Comparison of ENCODE assay signal across 16 cellular contexts in genomic region chr4:137664416-137664815, GRCh38.
DNase-seq lines count a peak whose midpoint lies in the region; ATAC-seq and TF ChIP-seq lines count a peak whose summit lies in the region.
"Had no signal": no experiment of that assay in that cellular context is flagged by ENCODE, and none has a peak within 500 bp of the region (broad histone marks: within the 10 kb centered on the region; RNA-seq: fewer than 3 reads in every experiment).

No MANE protein-coding gene starts in this region.

- H3K27ac Mint-ChIP-seq in WTC11 = peak overlapping the region; percentile 75
- H3K27ac Mint-ChIP-seq: activated CD4-positive, alpha-beta T cell treated with anti-CD3 and anti-CD28 coated beads, Interleukin-2, amount 10 ng/mL, durations not matched to agents 24 days and 14 days; activated naive CD4-positive, alpha-beta T cell treated with anti-CD3 and anti-CD28 coated beads, Interleukin-2, amount 50 U/mL, for 24 hours had no signal

- no peaks in the 10 kb centered on the region for H3K27me3 ChIP-seq in hepatocyte
- H3K27me3 ChIP-seq: tibial nerve had no signal

- no peaks in the 10 kb centered on the region for H3K79me2 ChIP-seq in hepatocyte

- POLR2A ChIA-PET in WTC11 (lab: Charles Lee) = no interaction called here

- no peaks in the 10 kb centered on the region for H3K36me3 ChIP-seq in hepatocyte (replicated peaks; ENCODE audit: insufficient read depth, low read depth)
- H3K36me3 ChIP-seq: tibial nerve had no signal

- ATAC-seq in WTC11 = no peak
- ATAC-seq: HepG2 had no signal

- H3K9me3 Mint-ChIP-seq in WTC11 = peaks cover 13% of the 10 kb centered on the region
- H3K9me3 Mint-ChIP-seq: activated CD4-positive, alpha-beta T cell treated with anti-CD3 and anti-CD28 coated beads, Interleukin-2, amount 10 ng/mL, durations not matched to agents 24 days and 14 days had no signal

- H3K27me3 Mint-ChIP-seq in WTC11 (ENCODE audit: low read depth) = no peaks in the 10 kb centered on the region
- H3K27me3 Mint-ChIP-seq: activated CD4-positive, alpha-beta T cell treated with anti-CD3 and anti-CD28 coated beads, Interleukin-2, amount 10 ng/mL, durations not matched to agents 24 days and 14 days; activated naive CD4-positive, alpha-beta T cell treated with anti-CD3 and anti-CD28 coated beads, Interleukin-2, amount 50 U/mL, for 24 hours had no signal

- H3K9me3 ChIP-seq in hepatocyte (ENCODE audit: low read depth) = no peaks in the 10 kb centered on the region

- H4K20me1 ChIP-seq in hepatocyte (ENCODE audit: insufficient read depth, poor library complexity, severe bottlenecking) = no peaks in the 10 kb centered on the region

- H2AFZ ChIP-seq in hepatocyte = no peak overlapping the region

- H3K4me1 Mint-ChIP-seq in WTC11 = peaks cover 36% of the 10 kb centered on the region
- H3K4me1 Mint-ChIP-seq: activated CD4-positive, alpha-beta T cell treated with anti-CD3 and anti-CD28 coated beads, Interleukin-2, amount 10 ng/mL, durations not matched to agents 24 days and 14 days; activated naive CD4-positive, alpha-beta T cell treated with anti-CD3 and anti-CD28 coated beads, Interleukin-2, amount 50 U/mL, for 24 hours had no signal

- H3K4me3 ChIP-seq in hepatocyte = no peak overlapping the region
- no peak overlapping the region for H3K4me3 ChIP-seq in skeletal muscle cell (ENCODE audit: low read depth, low read length)
- H3K4me3 ChIP-seq: tibial nerve had no signal

- H3K36me3 Mint-ChIP-seq in WTC11 = peaks cover 13% of the 10 kb centered on the region
- H3K36me3 Mint-ChIP-seq: activated naive CD4-positive, alpha-beta T cell treated with anti-CD3 and anti-CD28 coated beads, Interleukin-2, amount 50 U/mL, for 24 hours had no signal

- H3K27ac ChIP-seq in hepatocyte = peak overlapping the region; percentile 87

- H3K9me2 ChIP-seq in hepatocyte (replicated peaks; ENCODE audit: insufficient read depth) = no peaks in the 10 kb centered on the region

- H3K4me3 Mint-ChIP-seq in WTC11 = no peak overlapping the region
- H3K4me3 Mint-ChIP-seq: activated CD4-positive, alpha-beta T cell treated with anti-CD3 and anti-CD28 coated beads, Interleukin-2, amount 10 ng/mL, durations not matched to agents 24 days and 14 days; activated naive CD4-positive, alpha-beta T cell treated with anti-CD3 and anti-CD28 coated beads, Interleukin-2, amount 50 U/mL, for 24 hours had no signal

- no peak for TF ChIP-seq CTCF in WTC11 (IDR thresholded peaks at IDR 0.05)
- TF ChIP-seq CTCF in hepatocyte (IDR thresholded peaks at IDR 0.05; ENCODE audit: poor library complexity) = no peak

- DNase-seq in GM04504 (ENCODE audit: low read depth) (peak; percentile 62), WTC11 (ENCODE audit: low spot score) (no peak), hepatocyte (ENCODE audit: low spot score) (no peak), skeletal muscle cell (ENCODE audit: low read depth) (peak; percentile 43), DMS 273 (lab: John Stamatoyannopoulos, UW; ENCODE audit: unreplicated experiment) (no peak), retina (no peak), NCI-H1694 (lab: John Stamatoyannopoulos, UW) (no peak)
- DNase-seq in stimulated activated CD4-positive, alpha-beta T cell treated with anti-CD3 and anti-CD28 coated beads, Interleukin-2, amount 100 ng/mL, for 24 hours = no peak
- DNase-seq: activated CD4-positive, alpha-beta T cell treated with anti-CD3 and anti-CD28 coated beads, Interleukin-2, amount 10 ng/mL, durations not matched to agents 24 days and 14 days; AML-193; caudate nucleus; NCI-H82; stimulated activated CD4-positive, alpha-beta T cell treated with anti-CD3 and anti-CD28 coated beads, Interleukin-2, amount 100 ng/mL, for 48 hours had no signal

- WGBS in hepatocyte (ENCODE audit: low lambda C conversion rate, missing lambda C conversion rate) = 43% methylated on average over 2 of the region's 2 CpGs

- H3K4me1 ChIP-seq in hepatocyte (ENCODE audit: insufficient read depth) = peaks cover 20% of the 10 kb centered on the region

- peak overlapping the region; percentile 53 for H3K4me2 ChIP-seq in hepatocyte

- CTCF ChIA-PET in WTC11 (lab: Charles Lee) = no interaction called here

TF ChIP-seq in WTC11, 78 proteins besides CTCF, POLR2A, EP300 and RAD21 (continues in another document):
- no peak for TF ChIP-seq ETV6 (CRISPR knock-in tag; IDR thresholded peaks at IDR 0.05)
- TF ChIP-seq TEAD1 (CRISPR knock-in tag; IDR thresholded peaks at IDR 0.05) = no peak
- no peak for TF ChIP-seq ZNF416 (CRISPR knock-in tag; IDR thresholded peaks at IDR 0.05)
- TF ChIP-seq ZBTB21 (CRISPR knock-in tag; IDR thresholded peaks at IDR 0.05; ENCODE audit: borderline replicate concordance) = no peak
- TF ChIP-seq, protein P1, sequence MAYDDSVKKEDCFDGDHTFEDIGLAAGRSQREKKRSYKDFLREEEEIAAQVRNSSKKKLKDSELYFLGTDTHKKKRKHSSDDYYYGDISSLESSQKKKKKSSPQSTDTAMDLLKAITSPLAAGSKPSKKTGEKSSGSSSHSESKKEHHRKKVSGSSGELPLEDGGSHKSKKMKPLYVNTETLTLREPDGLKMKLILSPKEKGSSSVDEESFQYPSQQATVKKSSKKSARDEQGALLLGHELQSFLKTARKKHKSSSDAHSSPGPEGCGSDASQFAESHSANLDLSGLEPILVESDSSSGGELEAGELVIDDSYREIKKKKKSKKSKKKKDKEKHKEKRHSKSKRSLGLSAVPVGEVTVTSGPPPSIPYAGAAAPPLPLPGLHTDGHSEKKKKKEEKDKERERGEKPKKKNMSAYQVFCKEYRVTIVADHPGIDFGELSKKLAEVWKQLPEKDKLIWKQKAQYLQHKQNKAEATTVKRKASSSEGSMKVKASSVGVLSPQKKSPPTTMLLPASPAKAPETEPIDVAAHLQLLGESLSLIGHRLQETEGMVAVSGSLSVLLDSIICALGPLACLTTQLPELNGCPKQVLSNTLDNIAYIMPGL (CRISPR knock-in tag; IDR thresholded peaks at IDR 0.05) = no peak
- TF ChIP-seq IRF1 (CRISPR knock-in tag; IDR thresholded peaks at IDR 0.05) = no peak
- TF ChIP-seq, protein P2, sequence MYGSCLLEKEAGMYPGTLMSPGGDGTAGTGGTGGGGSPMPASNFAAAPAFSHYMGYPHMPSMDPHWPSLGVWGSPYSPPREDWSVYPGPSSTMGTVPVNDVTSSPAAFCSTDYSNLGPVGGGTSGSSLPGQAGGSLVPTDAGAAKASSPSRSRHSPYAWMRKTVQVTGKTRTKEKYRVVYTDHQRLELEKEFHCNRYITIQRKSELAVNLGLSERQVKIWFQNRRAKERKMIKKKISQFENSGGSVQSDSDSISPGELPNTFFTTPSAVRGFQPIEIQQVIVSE (CRISPR knock-in tag; IDR thresholded peaks at IDR 0.05; ENCODE audit: borderline replicate concordance) = no peak
- TF ChIP-seq, protein P3, sequence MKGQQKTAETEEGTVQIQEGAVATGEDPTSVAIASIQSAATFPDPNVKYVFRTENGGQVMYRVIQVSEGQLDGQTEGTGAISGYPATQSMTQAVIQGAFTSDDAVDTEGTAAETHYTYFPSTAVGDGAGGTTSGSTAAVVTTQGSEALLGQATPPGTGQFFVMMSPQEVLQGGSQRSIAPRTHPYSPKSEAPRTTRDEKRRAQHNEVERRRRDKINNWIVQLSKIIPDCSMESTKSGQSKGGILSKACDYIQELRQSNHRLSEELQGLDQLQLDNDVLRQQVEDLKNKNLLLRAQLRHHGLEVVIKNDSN (CRISPR knock-in tag; IDR thresholded peaks at IDR 0.05) = no peak
- no peak for TF ChIP-seq GRHL2 (CRISPR knock-in tag; IDR thresholded peaks at IDR 0.05; ENCODE audit: insufficient replicate concordance, severe bottlenecking)
- no peak for TF ChIP-seq ZNF232 (CRISPR knock-in tag; IDR thresholded peaks at IDR 0.05)
- no peak for TF ChIP-seq GABPB1 (CRISPR knock-in tag; IDR thresholded peaks at IDR 0.05)
- TF ChIP-seq, protein P4, sequence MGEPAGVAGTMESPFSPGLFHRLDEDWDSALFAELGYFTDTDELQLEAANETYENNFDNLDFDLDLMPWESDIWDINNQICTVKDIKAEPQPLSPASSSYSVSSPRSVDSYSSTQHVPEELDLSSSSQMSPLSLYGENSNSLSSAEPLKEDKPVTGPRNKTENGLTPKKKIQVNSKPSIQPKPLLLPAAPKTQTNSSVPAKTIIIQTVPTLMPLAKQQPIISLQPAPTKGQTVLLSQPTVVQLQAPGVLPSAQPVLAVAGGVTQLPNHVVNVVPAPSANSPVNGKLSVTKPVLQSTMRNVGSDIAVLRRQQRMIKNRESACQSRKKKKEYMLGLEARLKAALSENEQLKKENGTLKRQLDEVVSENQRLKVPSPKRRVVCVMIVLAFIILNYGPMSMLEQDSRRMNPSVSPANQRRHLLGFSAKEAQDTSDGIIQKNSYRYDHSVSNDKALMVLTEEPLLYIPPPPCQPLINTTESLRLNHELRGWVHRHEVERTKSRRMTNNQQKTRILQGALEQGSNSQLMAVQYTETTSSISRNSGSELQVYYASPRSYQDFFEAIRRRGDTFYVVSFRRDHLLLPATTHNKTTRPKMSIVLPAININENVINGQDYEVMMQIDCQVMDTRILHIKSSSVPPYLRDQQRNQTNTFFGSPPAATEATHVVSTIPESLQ (CRISPR knock-in tag; IDR thresholded peaks at IDR 0.05) = no peak

Comparison
In these comparisons a context has a peak if more than half of its experiments do, and no peak if none do; other contexts are left out.
1. DNase-seq: peak in GM04504 (single experiment) and skeletal muscle cell (single experiment); none in WTC11 (single experiment), hepatocyte (single experiment), stimulated activated CD4-positive, alpha-beta T cell treated with anti-CD3 and anti-CD28 coated beads, Interleukin-2, amount 100 ng/mL, for 24 hours (0 of 2), DMS 273 (single experiment), retina (single experiment) and NCI-H1694 (single experiment).